In genomic region chr1:201939271-201939973, GRCh38 we compare ENCODE assay signal across 1 cellular context.
TF ChIP-seq lines count a peak whose summit lies in the region.

No MANE protein-coding gene starts in this region.

TF ChIP-seq in HCT116, 20 proteins besides CTCF, POLR2A, EP300 and RAD21 (continued from another document):
- no peak for TF ChIP-seq ZBTB33 (IDR thresholded peaks at IDR 0.05; ENCODE audit: extremely low read depth, insufficient replicate concordance, low read length)
- TF ChIP-seq SIN3A (IDR thresholded peaks at IDR 0.05; ENCODE audit: low read depth), result no peak
- no peak for TF ChIP-seq ZFX (IDR thresholded peaks at IDR 0.05)
- TF ChIP-seq TCF7L2 (IDR thresholded peaks at IDR 0.05; ENCODE audit: borderline replicate concordance, extremely low read depth, insufficient read depth, insufficient read length), result no peak
- no peak for TF ChIP-seq ATF3 (IDR thresholded peaks at IDR 0.05)
- TF ChIP-seq EZH2 (IDR thresholded peaks at IDR 0.05), result no peak
